In genomic region chr3:61719278-61719977, GRCh38 we compare ENCODE assay signal across 20 cellular contexts.
DNase-seq lines count a peak whose midpoint lies in the region; ATAC-seq and TF ChIP-seq lines count a peak whose summit lies in the region.
"Had no signal": no experiment of that assay in that cellular context is flagged by ENCODE, and none has a peak within 500 bp of the region (broad histone marks: within the 10 kb centered on the region; RNA-seq: fewer than 3 reads in every experiment).

No MANE protein-coding gene starts in this region.

- peaks cover 31% of the 10 kb centered on the region for H3K4me1 Mint-ChIP-seq in brain
- no peaks in the 10 kb centered on the region for H3K4me1 Mint-ChIP-seq in activated CD4-positive, alpha-beta memory T cell treated with anti-CD3 and anti-CD28 coated beads for 36 hours (ENCODE audit: low read depth)
- H3K4me1 Mint-ChIP-seq: activated naive CD8-positive, alpha-beta T cell treated with anti-CD3 and anti-CD28 coated beads, Interleukin-2, amount 10 ng/mL, durations not matched to agents 7 days and 5 days; CD4-positive, CD25-positive, alpha-beta regulatory T cell had no signal

- peak overlapping the region; percentile 81 for H3K27ac ChIP-seq in left ventricle myocardium inferior (replicated peaks)
- H3K27ac ChIP-seq in psoas muscle, result peak overlapping the region; percentile 46
- H3K27ac ChIP-seq: foreskin keratinocyte, upper lobe of left lung had no signal

- H3K27ac Mint-ChIP-seq in brain, result peak overlapping the region; percentile 7 to 61 (median 32)
- no peak overlapping the region for H3K27ac Mint-ChIP-seq in activated CD4-positive, alpha-beta memory T cell treated with anti-CD3 and anti-CD28 coated beads for 36 hours
- H3K27ac Mint-ChIP-seq: activated CD8-positive, alpha-beta T cell treated with anti-CD3 and anti-CD28 coated beads, Interleukin-2, amount 10 ng/mL, durations not matched to agents 7 days and 5 days; activated naive CD8-positive, alpha-beta T cell treated with anti-CD3 and anti-CD28 coated beads, Interleukin-2, amount 10 ng/mL, durations not matched to agents 7 days and 5 days; CD4-positive, CD25-positive, alpha-beta regulatory T cell had no signal

- no peak for TF ChIP-seq CTCF in brain (conservative IDR thresholded peaks at IDR 0.05)
- TF ChIP-seq CTCF in left ventricle myocardium inferior (IDR thresholded peaks at IDR 0.05; ENCODE audit: borderline replicate concordance), result no peak
- TF ChIP-seq CTCF in psoas muscle (IDR thresholded peaks at IDR 0.05), result no peak

- no peaks in the 10 kb centered on the region for H3K27me3 Mint-ChIP-seq in brain
- H3K27me3 Mint-ChIP-seq in activated CD4-positive, alpha-beta memory T cell treated with anti-CD3 and anti-CD28 coated beads for 36 hours, result no peaks in the 10 kb centered on the region
- H3K27me3 Mint-ChIP-seq: activated naive CD8-positive, alpha-beta T cell treated with anti-CD3 and anti-CD28 coated beads, Interleukin-2, amount 10 ng/mL, durations not matched to agents 7 days and 5 days; CD4-positive, CD25-positive, alpha-beta regulatory T cell had no signal

- WGBS in psoas muscle, 3 donors, result 42 to 56% (median 51%) methylated on average over 7 to 8 of the region's 8 CpGs

- ATAC-seq in psoas muscle (peak; percentile 37 to 80 (median 61)), HG03025 (IDR thresholded peaks at IDR 0.05; ENCODE audit: low FRiP score, unreplicated experiment) (no peak), HG02759 (IDR thresholded peaks at IDR 0.05; ENCODE audit: unreplicated experiment) (no peak)
- ATAC-seq: activated CD4-positive, CD25-positive, alpha-beta regulatory T cell treated with anti-CD3 and anti-CD28 coated beads, Interleukin-2, amount 50 U/mL, for 24 hours; activated CD8-positive, alpha-beta T cell treated with anti-CD3 and anti-CD28 coated beads, Interleukin-2, amount 10 ng/mL, durations not matched to agents 7 days and 5 days; foreskin keratinocyte; PC-3 had no signal

- intact Hi-C loops in left ventricle myocardium inferior (cut with micrococcal nuclease), result no loop called here
- intact Hi-C loops in psoas muscle (cut with DNase I), result no loop called here
- intact Hi-C loops in activated CD4-positive, alpha-beta memory T cell treated with anti-CD3 and anti-CD28 coated beads for 36 hours (cut with micrococcal nuclease), result no loop called here

- no peak overlapping the region for H3K4me3 ChIP-seq in left ventricle myocardium inferior
- no peak overlapping the region for H3K4me3 ChIP-seq in psoas muscle
- H3K4me3 ChIP-seq: lung, upper lobe of left lung had no signal

- POLR2A ChIA-PET in activated CD4-positive, alpha-beta memory T cell treated with anti-CD3 and anti-CD28 coated beads for 36 hours (lab: Charles Lee), result no interaction called here

- H3K9me3 Mint-ChIP-seq in brain, result peaks cover 0 to 8% (median 3%) of the 10 kb centered on the region in 5 experiments
- peaks cover 3% of the 10 kb centered on the region for H3K9me3 Mint-ChIP-seq in activated CD4-positive, alpha-beta memory T cell treated with anti-CD3 and anti-CD28 coated beads for 36 hours
- H3K9me3 Mint-ChIP-seq: activated naive CD8-positive, alpha-beta T cell treated with anti-CD3 and anti-CD28 coated beads, Interleukin-2, amount 10 ng/mL, durations not matched to agents 7 days and 5 days had no signal

- H3K4me1 ChIP-seq in left ventricle myocardium inferior (peaks cover 63% of the 10 kb centered on the region), psoas muscle (peaks cover 32% of the 10 kb centered on the region)
- H3K4me1 ChIP-seq: foreskin keratinocyte had no signal

- H3K4me3 Mint-ChIP-seq in brain, result peak overlapping the region in 2 of 5 experiments; percentile 4 to 19
- H3K4me3 Mint-ChIP-seq in activated CD4-positive, alpha-beta memory T cell treated with anti-CD3 and anti-CD28 coated beads for 36 hours, result no peak overlapping the region
- H3K4me3 Mint-ChIP-seq: activated CD8-positive, alpha-beta T cell treated with anti-CD3 and anti-CD28 coated beads, Interleukin-2, amount 10 ng/mL, durations not matched to agents 7 days and 5 days; activated naive CD8-positive, alpha-beta T cell treated with anti-CD3 and anti-CD28 coated beads, Interleukin-2, amount 10 ng/mL, durations not matched to agents 7 days and 5 days had no signal

- no peaks in the 10 kb centered on the region for H3K27me3 ChIP-seq in left ventricle myocardium inferior (ENCODE audit: low read depth)
- H3K27me3 ChIP-seq in psoas muscle (ENCODE audit: insufficient read depth in 3 of 3, low read length in 2 of 3), result no peaks in the 10 kb centered on the region
- H3K27me3 ChIP-seq: foreskin keratinocyte, upper lobe of left lung had no signal

- H3K36me3 ChIP-seq in left ventricle myocardium inferior, result no peaks in the 10 kb centered on the region
- no peaks in the 10 kb centered on the region for H3K36me3 ChIP-seq in psoas muscle (ENCODE audit: insufficient read depth in 1 of 2, low read depth in 1 of 2)
- H3K36me3 ChIP-seq: upper lobe of left lung had no signal

- H3K9me3 ChIP-seq in left ventricle myocardium inferior (replicated peaks), result no peaks in the 10 kb centered on the region
- H3K9me3 ChIP-seq in psoas muscle, result no peaks in the 10 kb centered on the region
- H3K9me3 ChIP-seq: upper lobe of left lung had no signal

- CTCF ChIA-PET in activated CD4-positive, alpha-beta memory T cell treated with anti-CD3 and anti-CD28 coated beads for 36 hours (lab: Charles Lee), result no interaction called here

- H3K36me3 Mint-ChIP-seq in brain, result no peaks in the 10 kb centered on the region
- no peaks in the 10 kb centered on the region for H3K36me3 Mint-ChIP-seq in activated CD4-positive, alpha-beta memory T cell treated with anti-CD3 and anti-CD28 coated beads for 36 hours
- H3K36me3 Mint-ChIP-seq: activated naive CD8-positive, alpha-beta T cell treated with anti-CD3 and anti-CD28 coated beads, Interleukin-2, amount 10 ng/mL, durations not matched to agents 7 days and 5 days; CD4-positive, CD25-positive, alpha-beta regulatory T cell had no signal

- DNase-seq in NCI-H1105 treated with DMSO at 0.1 percent for 48 hours (lab: John Stamatoyannopoulos, UW) (peak; percentile 16), left ventricle myocardium inferior (no peak), psoas muscle (no peak), NOMO-1 treated with dmso at 0.1 percent for 144 hours (lab: John Stamatoyannopoulos, UW; ENCODE audit: unreplicated experiment) (no peak)
- DNase-seq in activated CD4-positive, alpha-beta memory T cell treated with anti-CD3 and anti-CD28 coated beads for 36 hours, result no peak
- DNase-seq: activated CD8-positive, alpha-beta T cell treated with anti-CD3 and anti-CD28 coated beads, Interleukin-2, amount 10 ng/mL, durations not matched to agents 7 days and 5 days; activated effector memory CD4-positive, alpha-beta T cell treated with anti-CD3 and anti-CD28 coated beads, Interleukin-2, amount 50 U/mL, for 16 hours; activated naive CD8-positive, alpha-beta T cell treated with anti-CD3 and anti-CD28 coated beads, Interleukin-2, amount 10 ng/mL, durations not matched to agents 7 days and 5 days; CD4-positive, CD25-positive, alpha-beta regulatory T cell; effector CD8-positive, alpha-beta T cell; foreskin keratinocyte; NCI-H82; PC-3; SHP77 treated with DMSO at 0.1 percent for 48 hours; upper lobe of left lung had no signal

Comparison
In these comparisons a context has a peak if more than half of its experiments do, and no peak if none do; other contexts are left out.
1. ATAC-seq: peak in psoas muscle (4 of 4); none in HG03025 (single experiment) and HG02759 (single experiment).